In the genomic region with DNA sequence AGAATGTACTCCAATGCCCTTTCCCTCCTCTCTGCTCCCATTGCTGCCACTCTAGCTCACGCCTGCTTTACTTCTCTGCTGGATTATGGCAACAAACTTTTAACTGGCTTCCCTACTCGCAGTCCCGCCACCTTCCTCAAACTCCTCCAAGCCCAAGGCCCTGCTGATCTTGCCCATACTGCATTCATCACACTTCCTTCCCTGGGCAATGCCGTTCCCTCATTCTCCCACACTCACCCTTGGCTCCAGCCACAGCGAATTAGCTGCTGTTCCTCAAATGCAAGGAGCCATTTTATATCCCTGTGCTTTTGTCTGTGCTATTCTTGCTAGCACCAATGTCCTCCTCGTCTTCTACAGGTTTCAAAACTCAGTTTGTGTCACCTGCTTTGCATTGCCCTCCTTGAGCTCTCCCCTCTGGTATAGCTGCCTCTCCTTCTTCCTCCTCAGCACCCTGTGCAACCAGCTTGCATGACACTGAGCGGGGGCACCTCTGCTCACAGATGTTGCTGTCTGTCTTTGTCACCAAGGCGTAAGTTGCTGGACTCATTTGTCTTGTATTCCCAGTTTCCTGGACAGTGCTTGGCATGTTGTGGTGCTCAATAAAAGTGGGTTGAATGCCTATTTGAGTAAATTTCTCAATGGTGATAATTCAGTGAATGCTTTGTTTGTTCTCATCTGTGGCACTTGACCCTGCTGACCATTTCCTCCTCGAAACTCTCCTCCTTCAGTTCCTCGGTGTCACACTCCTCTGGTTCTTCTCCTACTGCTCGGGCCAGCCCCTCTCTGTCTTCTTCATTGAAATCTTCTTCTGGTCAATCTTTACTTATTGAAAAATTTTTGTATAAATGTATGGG, we compare ENCODE assay signal across 21 cellular contexts. TPM values are rescaled to one million over a fixed set of nuclear protein-coding genes. Genes with fewer than 3 reads are reported as not detected.
DNase-seq lines count a peak whose midpoint lies in the region; ATAC-seq, FAIRE-seq and TF ChIP-seq lines count a peak whose summit lies in the region.
"Had no signal": no experiment of that assay in that cellular context is flagged by ENCODE, and none has a peak within 500 bp of the region (broad histone marks: within the 10 kb centered on the region; RNA-seq: fewer than 3 reads in every experiment).

No MANE protein-coding gene starts in this region.

- no peak for TF ChIP-seq RAD21 in A549 (conservative IDR thresholded peaks at IDR 0.05 in 1 of 2, IDR thresholded peaks at IDR 0.05 in 1 of 2)

- TF ChIP-seq CTCF in A549 (IDR thresholded peaks at IDR 0.05): no peak
- no peak for TF ChIP-seq CTCF in chondrocyte (IDR thresholded peaks at IDR 0.05)
- TF ChIP-seq CTCF in nephron progenitor cell (IDR thresholded peaks at IDR 0.05): no peak
- no peak for TF ChIP-seq CTCF in adrenal gland (IDR thresholded peaks at IDR 0.05)

- H3K27ac ChIP-seq in A549 (peak overlapping the region; percentile 82 to 87), Karpas-422 (ENCODE audit: low read length) (no peak overlapping the region), adrenal gland (no peak overlapping the region)
- H3K27ac ChIP-seq: 22Rv1, KMS-11, SK-N-MC had no signal

- peak overlapping the region; percentile 60 for H3K27ac Mint-ChIP-seq in chondrocyte (ENCODE audit: unreplicated experiment)
- peak overlapping the region; percentile 43 for H3K27ac Mint-ChIP-seq in nephron progenitor cell
- H3K27ac Mint-ChIP-seq: CD8-positive, alpha-beta memory T cell had no signal

- FAIRE-seq in A549 (lab: Jason Lieb, UNC): no peak
- FAIRE-seq: GM12891, HepG2 had no signal

- H3K9me3 ChIP-seq in A549 (no peaks in the 10 kb centered on the region), Karpas-422 (ENCODE audit: low read length) (no peaks in the 10 kb centered on the region; the same call in 1 of the 2 replicates), adrenal gland (replicated peaks in 1 of 3) (no peaks in the 10 kb centered on the region)

- H3K36me3 Mint-ChIP-seq in chondrocyte (ENCODE audit: low read depth) (peaks cover 6% of the 10 kb centered on the region), nephron progenitor cell (ENCODE audit: low read depth) (peaks cover 6% of the 10 kb centered on the region)

- H3K27me3 Mint-ChIP-seq in chondrocyte (ENCODE audit: low read depth) (no peaks in the 10 kb centered on the region), nephron progenitor cell (ENCODE audit: low read depth, poor library complexity) (peaks cover 3% of the 10 kb centered on the region)

- H3K4me2 ChIP-seq in A549 (no peak overlapping the region), Karpas-422 (ENCODE audit: low read depth, low read length, poor library complexity, severe bottlenecking) (no peak overlapping the region)
- H3K4me2 ChIP-seq: KMS-11 had no signal

- no peaks in the 10 kb centered on the region for H3K36me3 ChIP-seq in Karpas-422 (ENCODE audit: insufficient read depth, low read length)
- no peaks in the 10 kb centered on the region for H3K36me3 ChIP-seq in adrenal gland (replicated peaks in 1 of 2)

- no peaks in the 10 kb centered on the region for H3K27me3 ChIP-seq in Karpas-422 (ENCODE audit: low read length)
- H3K27me3 ChIP-seq in adrenal gland: no peaks in the 10 kb centered on the region

- ATAC-seq in A549: no peak

- POLR2A ChIA-PET in A549 (lab: Yijun Ruan, JAX): no interaction called here

- peaks cover 15% of the 10 kb centered on the region for H3K4me1 Mint-ChIP-seq in chondrocyte (ENCODE audit: low read depth)
- peaks cover 14% of the 10 kb centered on the region for H3K4me1 Mint-ChIP-seq in nephron progenitor cell
- H3K4me1 Mint-ChIP-seq: CD8-positive, alpha-beta memory T cell had no signal

- no peaks in the 10 kb centered on the region for H3K9me2 ChIP-seq in Karpas-422 (replicated peaks; ENCODE audit: insufficient read depth, low read length)

- DNase-seq in A549 (ENCODE audit: low read depth in 1 of 2, low spot score in 1 of 2) (no peak), Karpas-422 (no peak), chondrocyte (ENCODE audit: low spot score) (no peak), nephron progenitor cell (no peak), adrenal gland (no peak), NCI-H446 treated with DMSO at 0.1 percent for 48 hours (lab: John Stamatoyannopoulos, UW) (no peak), NCI-H1105 (lab: John Stamatoyannopoulos, UW) (no peak), NOMO-1 (lab: John Stamatoyannopoulos, UW; ENCODE audit: unreplicated experiment in 2 of 2) (no peak)
- DNase-seq: CD8-positive, alpha-beta memory T cell; DMS 273 treated with DMSO at 0.1 percent for 48 hours; GF-D8; GOT3; NCI-H1105 treated with DMSO at 0.1 percent for 48 hours; NCI-H187; NCI-H446; NCI-H748 treated with DMSO at 0.1 percent for 48 hours had no signal

- no peaks in the 10 kb centered on the region for H4K20me1 ChIP-seq in Karpas-422 (ENCODE audit: insufficient read depth, low read depth, low read length)

- H3K79me2 ChIP-seq in Karpas-422 (ENCODE audit: low read length): no peaks in the 10 kb centered on the region

- H3K4me3 ChIP-seq in A549 (no peak overlapping the region), Karpas-422 (ENCODE audit: low read length) (no peak overlapping the region), adrenal gland (no peak overlapping the region)
- H3K4me3 ChIP-seq: SK-N-MC had no signal

- TF ChIP-seq POLR2A in A549 (IDR thresholded peaks at IDR 0.05; ENCODE audit: low read length): no peak
- TF ChIP-seq POLR2A in adrenal gland (IDR thresholded peaks at IDR 0.05): no peak

- TF ChIP-seq EP300 in A549 (IDR thresholded peaks at IDR 0.05): no peak

- H3K4me3 Mint-ChIP-seq in chondrocyte (ENCODE audit: unreplicated experiment): no peak overlapping the region
- no peak overlapping the region for H3K4me3 Mint-ChIP-seq in nephron progenitor cell
- H3K4me3 Mint-ChIP-seq: CD8-positive, alpha-beta memory T cell had no signal

- peak overlapping the region; percentile 43; the same call in 1 of the 2 replicates for H2AFZ ChIP-seq in Karpas-422 (ENCODE audit: low read length)

- no peak overlapping the region for H3K9ac ChIP-seq in Karpas-422 (ENCODE audit: low read length)
- H3K9ac ChIP-seq: KMS-11 had no signal

- CTCF ChIA-PET in A549 (lab: Yijun Ruan, JAX): interaction anchor here (0.6 to 13.0 kb wide), 6 partner anchors 8 to 39 kb away, joined by 4 to 109 read pairs (median 8); no protein-coding TSS in a partner anchor

- WGBS in A549 (ENCODE audit: missing lambda C conversion rate): 82% methylated on average over 11 of the region's 11 CpGs
- 78 to 85% (median 82%) methylated on average over 11 of the region's 11 CpGs for WGBS in adrenal gland, 4 donors

- H3K4me1 ChIP-seq in A549 (peaks cover 67% of the 10 kb centered on the region), Karpas-422 (ENCODE audit: low read length) (peaks cover 7% of the 10 kb centered on the region), adrenal gland (replicated peaks in 1 of 2) (no peaks in the 10 kb centered on the region)

- intact Hi-C loops in adrenal gland (cut with DNase I): loop anchor here in 1 of 2 donors (10.0 kb wide), 1 partner anchor 148 kb away; no protein-coding TSS in a partner anchor

- H3K9me3 Mint-ChIP-seq in chondrocyte (ENCODE audit: low read depth) (peaks cover 10% of the 10 kb centered on the region), nephron progenitor cell (peaks cover 23% of the 10 kb centered on the region)

TF ChIP-seq in A549, 52 proteins besides CTCF, POLR2A, EP300 and RAD21:
- TF ChIP-seq SREBF2 (IDR thresholded peaks at IDR 0.05): no peak
- no peak for TF ChIP-seq ZFP36 (IDR thresholded peaks at IDR 0.05; ENCODE audit: borderline replicate concordance, partially characterized antibody)
- no peak for TF ChIP-seq POLR2AphosphoS2 (conservative IDR thresholded peaks at IDR 0.05; ENCODE audit: low read length)
- no peak for TF ChIP-seq JUN (IDR thresholded peaks at IDR 0.05)
- TF ChIP-seq, protein P1, sequence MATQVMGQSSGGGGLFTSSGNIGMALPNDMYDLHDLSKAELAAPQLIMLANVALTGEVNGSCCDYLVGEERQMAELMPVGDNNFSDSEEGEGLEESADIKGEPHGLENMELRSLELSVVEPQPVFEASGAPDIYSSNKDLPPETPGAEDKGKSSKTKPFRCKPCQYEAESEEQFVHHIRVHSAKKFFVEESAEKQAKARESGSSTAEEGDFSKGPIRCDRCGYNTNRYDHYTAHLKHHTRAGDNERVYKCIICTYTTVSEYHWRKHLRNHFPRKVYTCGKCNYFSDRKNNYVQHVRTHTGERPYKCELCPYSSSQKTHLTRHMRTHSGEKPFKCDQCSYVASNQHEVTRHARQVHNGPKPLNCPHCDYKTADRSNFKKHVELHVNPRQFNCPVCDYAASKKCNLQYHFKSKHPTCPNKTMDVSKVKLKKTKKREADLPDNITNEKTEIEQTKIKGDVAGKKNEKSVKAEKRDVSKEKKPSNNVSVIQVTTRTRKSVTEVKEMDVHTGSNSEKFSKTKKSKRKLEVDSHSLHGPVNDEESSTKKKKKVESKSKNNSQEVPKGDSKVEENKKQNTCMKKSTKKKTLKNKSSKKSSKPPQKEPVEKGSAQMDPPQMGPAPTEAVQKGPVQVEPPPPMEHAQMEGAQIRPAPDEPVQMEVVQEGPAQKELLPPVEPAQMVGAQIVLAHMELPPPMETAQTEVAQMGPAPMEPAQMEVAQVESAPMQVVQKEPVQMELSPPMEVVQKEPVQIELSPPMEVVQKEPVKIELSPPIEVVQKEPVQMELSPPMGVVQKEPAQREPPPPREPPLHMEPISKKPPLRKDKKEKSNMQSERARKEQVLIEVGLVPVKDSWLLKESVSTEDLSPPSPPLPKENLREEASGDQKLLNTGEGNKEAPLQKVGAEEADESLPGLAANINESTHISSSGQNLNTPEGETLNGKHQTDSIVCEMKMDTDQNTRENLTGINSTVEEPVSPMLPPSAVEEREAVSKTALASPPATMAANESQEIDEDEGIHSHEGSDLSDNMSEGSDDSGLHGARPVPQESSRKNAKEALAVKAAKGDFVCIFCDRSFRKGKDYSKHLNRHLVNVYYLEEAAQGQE (IDR thresholded peaks at IDR 0.05): no peak

RNA-seq across cellular contexts. Expression of a gene that starts 22.4 kb away (rescaled TPM):
- polyA plus RNA-seq in A549 (2011; rRNA removed) (61.1 and 62.1 TPM in 2 replicates), A549 (2017; fragmentation: RNase III; extraction: RNeasy Plus Mini Kit Qiagen cat#74134 plus additional on column Dnase treatment) (44.0 to 45.7 TPM (median 45.0 TPM) in 3 replicates), adrenal gland (100 to 1,000 TPM; 110 to 271 (median 154) TPM)
- polyA plus RNA-seq in A549 (2012; cell fraction: cytosol; rRNA removed): 22.9 and 26.6 TPM in 2 replicates
- polyA plus RNA-seq in A549 (2012; cell fraction: nucleus; rRNA removed): 12.1 and 21.3 TPM in 2 replicates
- polyA minus RNA-seq in A549 (2011; rRNA and poly(A)+ RNA removed): 9.5 and 14.6 TPM in 2 replicates
- 34.7 and 55.8 TPM in 2 replicates for total RNA-seq in Karpas-422 (2014; rRNA removed; shearing (Covaris generic); ENCODE audit: low replicate concordance)
- total RNA-seq in chondrocyte (21.4 to 36.0 TPM (median 23.7 TPM) in 3 replicates), adrenal gland (100 to 1,000 TPM in 7 of 8 donors, 10 to 100 TPM in 1; 95.5 to 246 (median 122) TPM)

Comparison
In these comparisons a context has a peak if more than half of its experiments do, and no peak if none do; other contexts are left out.
1. H3K27ac ChIP-seq: peak in A549 (2 of 2); none in Karpas-422 (single experiment) and adrenal gland (0 of 5).